14 cellular contexts compared by ENCODE assay signal in genomic region chr21:25772680-25773079, GRCh38. TPM values are rescaled to one million over a fixed set of nuclear protein-coding genes. Genes with fewer than 3 reads are reported as not detected.
DNase-seq lines count a peak whose midpoint lies in the region; ATAC-seq and TF ChIP-seq lines count a peak whose summit lies in the region.
"Had no signal": no experiment of that assay in that cellular context is flagged by ENCODE, and none has a peak within 500 bp of the region (broad histone marks: within the 10 kb centered on the region; RNA-seq: fewer than 3 reads in every experiment).

No MANE protein-coding gene starts in this region.

- CTCF ChIA-PET in RWPE1 (lab: Yijun Ruan, JAX), result interaction anchor here (0.6 kb wide), 1 partner anchor 918 kb away, joined by 3 read pairs; no protein-coding TSS in a partner anchor
- CTCF ChIA-PET in Calu3 (lab: Charles Lee), result no interaction called here

- H3K27ac Mint-ChIP-seq in natural killer cell, result peak overlapping the region; percentile 16 to 52
- H3K27ac Mint-ChIP-seq in natural killer cell treated with Interleukin-12 subunit alpha and Interleukin-12 subunit beta and Interleukin-15 and Interleukin-18, amount 100 ng/mL, for 72 hours, result peak overlapping the region in 1 of 2 donors; percentile 51
- no peak overlapping the region for H3K27ac Mint-ChIP-seq in Calu3 (ENCODE audit: unreplicated experiment)
- H3K27ac Mint-ChIP-seq: T-helper 1 cell treated with Interleukin-12 subunit alpha and Interleukin-12 subunit beta and Interleukin-4 antibody, amounts not matched to agents 30 μg/mL and 1 μg/mL, for 36 hours had no signal

- no peaks in the 10 kb centered on the region for H3K9me3 ChIP-seq in vagina
- H3K9me3 ChIP-seq: prostate gland had no signal

- POLR2A ChIA-PET in RWPE1 (lab: Yijun Ruan, JAX; ENCODE audit: low non-redundant PET), result no interaction called here

- ATAC-seq in natural killer cell (no peak), HG03342 (IDR thresholded peaks at IDR 0.05; ENCODE audit: unreplicated experiment) (no peak), esophagus mucosa (no peak)
- ATAC-seq in natural killer cell treated with Interleukin-12 subunit alpha and Interleukin-12 subunit beta and Interleukin-15 and Interleukin-18, amount 100 ng/mL, for 72 hours, result no peak

- H3K4me3 ChIP-seq in vagina, result no peak overlapping the region
- H3K4me3 ChIP-seq: prostate gland had no signal

- H3K36me3 ChIP-seq in vagina, result no peaks in the 10 kb centered on the region
- H3K36me3 ChIP-seq: brain microvascular endothelial cell, prostate gland had no signal

- H3K36me3 Mint-ChIP-seq in natural killer cell (no peaks in the 10 kb centered on the region), Calu3 (ENCODE audit: insufficient read depth, unreplicated experiment) (no peaks in the 10 kb centered on the region)
- no peaks in the 10 kb centered on the region for H3K36me3 Mint-ChIP-seq in natural killer cell treated with Interleukin-12 subunit alpha and Interleukin-12 subunit beta and Interleukin-15 and Interleukin-18, amount 100 ng/mL, for 72 hours

- DNase-seq in natural killer cell (no peak), RWPE1 (ENCODE audit: low spot score) (peak; percentile 10), dermis microvascular lymphatic vessel endothelial cell (ENCODE audit: low read depth in 2 of 2) (peak; percentile 67 to 80), vagina (ENCODE audit: extremely low spot score in 2 of 2) (no peak), Calu3 (no peak)
- DNase-seq in natural killer cell treated with Interleukin-12 subunit alpha and Interleukin-12 subunit beta and Interleukin-15 and Interleukin-18, amount 100 ng/mL, for 72 hours (ENCODE audit: low spot score), result no peak
- DNase-seq: activated CD4-positive, alpha-beta T cell treated with anti-CD3 and anti-CD28 coated beads, Interleukin-2, amount 50 U/mL, for 48 hours; activated effector memory CD4-positive, alpha-beta T cell treated with anti-CD3 and anti-CD28 coated beads, Interleukin-2, amount 50 U/mL, for 16 hours; brain microvascular endothelial cell; H7 had no signal

- H3K9me3 Mint-ChIP-seq in natural killer cell (no peaks in the 10 kb centered on the region), Calu3 (ENCODE audit: low read depth, unreplicated experiment) (no peaks in the 10 kb centered on the region)
- H3K9me3 Mint-ChIP-seq in natural killer cell treated with Interleukin-12 subunit alpha and Interleukin-12 subunit beta and Interleukin-15 and Interleukin-18, amount 100 ng/mL, for 72 hours, result no peaks in the 10 kb centered on the region
- H3K9me3 Mint-ChIP-seq: T-helper 1 cell treated with Interleukin-12 subunit alpha and Interleukin-12 subunit beta and Interleukin-4 antibody, amounts not matched to agents 30 μg/mL and 1 μg/mL, for 36 hours had no signal

- no peaks in the 10 kb centered on the region for H3K27me3 Mint-ChIP-seq in natural killer cell (ENCODE audit: low read depth in 2 of 2)
- no peaks in the 10 kb centered on the region for H3K27me3 Mint-ChIP-seq in natural killer cell treated with Interleukin-12 subunit alpha and Interleukin-12 subunit beta and Interleukin-15 and Interleukin-18, amount 100 ng/mL, for 72 hours
- no peaks in the 10 kb centered on the region for H3K27me3 Mint-ChIP-seq in Calu3 (ENCODE audit: unreplicated experiment)

- intact Hi-C loops in natural killer cell (cut with micrococcal nuclease) (no loop called here), vagina (cut with DNase I) (no loop called here), Calu3 (cut with micrococcal nuclease; ENCODE audit: unreplicated experiment) (no loop called here)

- H3K27ac ChIP-seq in RWPE1, result no peak overlapping the region
- H3K27ac ChIP-seq in vagina, result peak overlapping the region; percentile 44
- H3K27ac ChIP-seq: brain microvascular endothelial cell, prostate gland had no signal

- no TSS peak for BruUV-seq in Calu3 (replicated peaks; lab: Mats Ljungman, UMichigan)

- H3K27me3 ChIP-seq in vagina, result no peaks in the 10 kb centered on the region
- H3K27me3 ChIP-seq: brain microvascular endothelial cell had no signal

- no peak for TF ChIP-seq CTCF in natural killer cell (IDR thresholded peaks at IDR 0.05)
- TF ChIP-seq CTCF in RWPE1 (conservative IDR thresholded peaks at IDR 0.05; ENCODE audit: low read depth), result no peak
- no peak for TF ChIP-seq CTCF in vagina (IDR thresholded peaks at IDR 0.05)
- TF ChIP-seq CTCF in Calu3 (IDR thresholded peaks at IDR 0.05; ENCODE audit: unreplicated experiment), result no peak

- H3K4me3 Mint-ChIP-seq in natural killer cell (no peak overlapping the region), Calu3 (ENCODE audit: low read depth, unreplicated experiment) (no peak overlapping the region)
- H3K4me3 Mint-ChIP-seq in natural killer cell treated with Interleukin-12 subunit alpha and Interleukin-12 subunit beta and Interleukin-15 and Interleukin-18, amount 100 ng/mL, for 72 hours, result no peak overlapping the region
- H3K4me3 Mint-ChIP-seq: T-helper 1 cell treated with Interleukin-12 subunit alpha and Interleukin-12 subunit beta and Interleukin-4 antibody, amounts not matched to agents 30 μg/mL and 1 μg/mL, for 36 hours had no signal

- TF ChIP-seq POLR2A in vagina (IDR thresholded peaks at IDR 0.05), result no peak

- H3K4me1 Mint-ChIP-seq in natural killer cell, result no peaks in the 10 kb centered on the region
- H3K4me1 Mint-ChIP-seq in natural killer cell treated with Interleukin-12 subunit alpha and Interleukin-12 subunit beta and Interleukin-15 and Interleukin-18, amount 100 ng/mL, for 72 hours (ENCODE audit: low read depth in 2 of 2), result peaks cover 0 to 2% of the 10 kb centered on the region in 2 donors
- H3K4me1 Mint-ChIP-seq in Calu3 (ENCODE audit: low read depth, unreplicated experiment), result no peaks in the 10 kb centered on the region

- H3K4me1 ChIP-seq in vagina, result peaks cover 8% of the 10 kb centered on the region
- H3K4me1 ChIP-seq: prostate gland had no signal

RNA-seq across cellular contexts. Expression of gene GABPA, which starts 37.9 kb away (rescaled TPM):
- total RNA-seq in natural killer cell, result 10 to 100 TPM; 25.2 to 29.3 (median 27.7) TPM
- total RNA-seq in natural killer cell treated with Interleukin-12 subunit alpha and Interleukin-12 subunit beta and Interleukin-15 and Interleukin-18, amount 100 ng/mL, for 72 hours, result 10 to 100 TPM; 23.5 to 23.6 TPM
- total RNA-seq in dermis microvascular lymphatic vessel endothelial cell, result 27.7 and 29.3 TPM in 2 replicates
- 23.3 TPM for total RNA-seq in vagina
- 10.3 and 11.1 TPM in 2 replicates for total RNA-seq in Calu3 (2022)
- total RNA-seq in esophagus mucosa, result 16.0 TPM

RNA-seq across cellular contexts. Expression of gene ATP5PF, which starts 38.0 kb away (rescaled TPM):
- 10 to 100 TPM; 36.2 to 41.6 (median 36.4) TPM for total RNA-seq in natural killer cell
- 100 to 1,000 TPM in 1 of 2 donors, 10 to 100 TPM in 1; 52.1 to 124 TPM for total RNA-seq in natural killer cell treated with Interleukin-12 subunit alpha and Interleukin-12 subunit beta and Interleukin-15 and Interleukin-18, amount 100 ng/mL, for 72 hours
- total RNA-seq in dermis microvascular lymphatic vessel endothelial cell, result 36.3 and 39.7 TPM in 2 replicates
- total RNA-seq in vagina, result 74.9 TPM
- total RNA-seq in Calu3 (2022), result 91.0 and 95.2 TPM in 2 replicates
- total RNA-seq in esophagus mucosa, result 121 TPM

Comparison
In these comparisons a context has a peak if more than half of its experiments do, and no peak if none do; other contexts are left out.
1. DNase-seq: peak in RWPE1 (single experiment) and dermis microvascular lymphatic vessel endothelial cell (2 of 2); none in natural killer cell (single experiment), natural killer cell treated with Interleukin-12 subunit alpha and Interleukin-12 subunit beta and Interleukin-15 and Interleukin-18, amount 100 ng/mL, for 72 hours (single experiment), vagina (0 of 2) and Calu3 (single experiment).